Comparison of ENCODE assay signal across 2 cellular contexts in genomic region chr17:59633658-59634359, GRCh38.
TF ChIP-seq lines count a peak whose summit lies in the region.

No MANE protein-coding gene starts in this region.

TF ChIP-seq in SK-N-SH, 30 proteins besides CTCF, POLR2A, EP300 and RAD21 (continued from another document):
- TF ChIP-seq REST (IDR thresholded peaks at IDR 0.05; ENCODE audit: low read depth, low read length) (no peak), NRF1 (IDR thresholded peaks at IDR 0.05; ENCODE audit: low read depth, low read length) (no peak), NFIC (IDR thresholded peaks at IDR 0.05; ENCODE audit: borderline replicate concordance) (no peak), USF2 (IDR thresholded peaks at IDR 0.05; ENCODE audit: borderline replicate concordance, low read depth, low read length) (no peak), RFX5 (IDR thresholded peaks at IDR 0.05; ENCODE audit: low read length) (no peak), GATA2 (CRISPR knock-in tag; IDR thresholded peaks at IDR 0.05) (no peak), GABPA (IDR thresholded peaks at IDR 0.05; ENCODE audit: low read depth) (no peak), PBX3 (IDR thresholded peaks at IDR 0.05) (no peak), FOSL2 (IDR thresholded peaks at IDR 0.05; ENCODE audit: borderline replicate concordance, low read depth) (no peak), RCOR1 (IDR thresholded peaks at IDR 0.05; ENCODE audit: low read length) (no peak), SMC3 (IDR thresholded peaks at IDR 0.05; ENCODE audit: low read depth, low read length) (no peak), CHD2 (IDR thresholded peaks at IDR 0.05; ENCODE audit: low read length, partially characterized antibody) (no peak), ELF1 (IDR thresholded peaks at IDR 0.05) (no peak), MAX (IDR thresholded peaks at IDR 0.05; ENCODE audit: low read depth) (no peak), TEAD4 (IDR thresholded peaks at IDR 0.05; ENCODE audit: borderline replicate concordance, insufficient read depth) (no peak), RXRA (IDR thresholded peaks at IDR 0.05; ENCODE audit: borderline replicate concordance, low read depth) (no peak)

TF ChIP-seq in SK-N-SH treated with all-trans-retinoic acid at 6 μM for 48 hours, 23 proteins besides CTCF, POLR2A, EP300 and RAD21 (continued from another document):
- TF ChIP-seq POU6F1 (CRISPR knock-in tag; IDR thresholded peaks at IDR 0.05; ENCODE audit: borderline replicate concordance, low read depth), result no peak
- no peak for TF ChIP-seq ZNF8 (CRISPR knock-in tag; IDR thresholded peaks at IDR 0.05)
- TF ChIP-seq ZC3H10 (CRISPR knock-in tag; IDR thresholded peaks at IDR 0.05), result no peak
- no peak for TF ChIP-seq CREB5 (CRISPR knock-in tag; IDR thresholded peaks at IDR 0.05; ENCODE audit: low read depth)
- TF ChIP-seq BACH2 (CRISPR knock-in tag; IDR thresholded peaks at IDR 0.05; ENCODE audit: borderline replicate concordance), result no peak
- TF ChIP-seq ISL1 (CRISPR knock-in tag; IDR thresholded peaks at IDR 0.05), result no peak
- no peak for TF ChIP-seq ZNF565 (CRISPR knock-in tag; conservative IDR thresholded peaks at IDR 0.05; ENCODE audit: low read depth)
- TF ChIP-seq PPARA (CRISPR knock-in tag; IDR thresholded peaks at IDR 0.05; ENCODE audit: borderline replicate concordance), result no peak
- no peak for TF ChIP-seq ESRRG (CRISPR knock-in tag; IDR thresholded peaks at IDR 0.05)
- no peak for TF ChIP-seq OSR1 (CRISPR knock-in tag; IDR thresholded peaks at IDR 0.05)
- no peak for TF ChIP-seq ZFP3 (CRISPR knock-in tag; IDR thresholded peaks at IDR 0.05)
- no peak for TF ChIP-seq ZNF70 (CRISPR knock-in tag; IDR thresholded peaks at IDR 0.05)
TF ChIP-seq in SK-N-SH treated with all-trans-retinoic acid at 6 μM for 48 hours: peak in this region for 0.
